In the genomic region with DNA sequence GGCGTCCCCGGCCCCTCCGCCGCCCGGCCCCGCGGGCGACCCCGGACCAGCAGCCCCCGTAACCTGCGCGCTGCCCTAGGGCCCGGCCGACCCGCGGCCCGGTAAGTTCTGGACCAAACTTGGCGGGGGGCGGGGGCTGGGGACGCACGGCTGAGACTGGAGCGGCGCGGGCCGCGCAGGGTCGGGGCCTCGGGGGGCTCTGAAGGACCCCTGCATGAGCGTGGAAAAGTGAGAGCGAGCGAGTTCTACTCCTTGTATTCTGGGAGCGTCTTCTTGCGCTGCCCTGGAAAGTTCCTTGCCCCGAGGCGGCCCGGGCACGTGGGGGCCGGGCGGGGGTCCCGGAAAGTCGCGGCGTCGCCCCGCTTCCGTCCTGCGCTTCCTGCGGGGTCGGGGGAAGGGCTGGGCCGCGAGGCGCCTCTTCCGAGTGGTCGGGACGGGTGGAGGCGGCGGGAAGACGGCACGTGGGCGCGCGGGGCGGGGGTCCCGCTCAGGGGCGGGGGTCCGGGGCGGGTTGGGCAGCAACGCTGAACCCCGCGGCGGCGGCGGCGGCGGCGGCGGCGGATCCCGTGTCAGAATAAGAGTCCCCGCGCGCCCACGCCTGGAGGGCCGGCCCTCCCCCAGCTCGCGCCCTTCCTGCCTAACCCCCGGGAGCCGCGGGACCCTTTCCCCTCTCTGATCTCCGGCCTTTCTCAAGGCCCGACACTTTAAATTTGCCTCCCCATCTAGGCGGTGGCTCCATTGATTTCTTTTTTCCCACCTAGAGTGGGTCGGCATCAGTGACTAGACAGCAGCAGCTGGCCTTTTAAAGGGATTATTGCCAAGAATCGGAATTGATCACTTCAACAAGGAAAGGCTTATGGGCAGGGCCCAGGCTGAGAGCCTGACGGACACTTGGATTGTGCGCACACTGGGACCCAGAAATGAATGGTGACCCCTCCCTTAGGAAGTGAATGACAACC, we compare ENCODE assay signal across 8 cellular contexts. TPM values are rescaled to one million over a fixed set of nuclear protein-coding genes. Genes with fewer than 3 reads are reported as not detected.
DNase-seq lines count a peak whose midpoint lies in the region; ATAC-seq and TF ChIP-seq lines count a peak whose summit lies in the region.

No MANE protein-coding gene starts in this region.

- no peak overlapping the region for H2AFZ ChIP-seq in SK-N-SH (ENCODE audit: low read depth)

- no peak for TF ChIP-seq CTCF in SK-N-SH (IDR thresholded peaks at IDR 0.05)
- no peak for TF ChIP-seq CTCF in ascending aorta (IDR thresholded peaks at IDR 0.05)

- CTCF ChIA-PET in SK-N-SH (lab: Yijun Ruan, JAX), result interaction anchor here (0.6 to 4.6 kb wide), 10 partner anchors 10 to 238 kb away, joined by 3 to 23 read pairs (median 4); no protein-coding TSS in a partner anchor

- no peak for TF ChIP-seq RAD21 in SK-N-SH (IDR thresholded peaks at IDR 0.05; ENCODE audit: low read length)

- 3% methylated on average over 21 of the region's 96 CpGs for WGBS in SK-N-SH (ENCODE audit: low lambda C conversion rate)

- H3K79me2 ChIP-seq in SK-N-SH (ENCODE audit: insufficient read depth), result peaks cover 62% of the 10 kb centered on the region

- H3K36me3 ChIP-seq in SK-N-SH (replicated peaks in 1 of 2; ENCODE audit: control insufficient read depth in 1 of 2, insufficient read depth in 2 of 2, low read length in 1 of 2), result no peaks in the 10 kb centered on the region
- no peaks in the 10 kb centered on the region for H3K36me3 ChIP-seq in ascending aorta
- H3K36me3 ChIP-seq in skeletal muscle satellite cell (ENCODE audit: insufficient read depth, low read length), result no peaks in the 10 kb centered on the region

- peak; percentile 19 for DNase-seq in NCI-H1694 treated with DMSO at 0.1 percent for 48 hours (lab: John Stamatoyannopoulos, UW)
- no peak for DNase-seq in NCI-H1694 (lab: John Stamatoyannopoulos, UW)
- peak; percentile 80 for DNase-seq in SK-N-SH
- DNase-seq in ascending aorta (ENCODE audit: low spot score in 2 of 2), result peak in 1 of 2 donors; percentile 69

- H3F3A ChIP-seq in SK-N-SH (replicated peaks; ENCODE audit: insufficient read depth), result peaks cover 34% of the 10 kb centered on the region

- H3K4me2 ChIP-seq in SK-N-SH (peak overlapping the region; percentile 98), skeletal muscle satellite cell (ENCODE audit: low read length) (peak overlapping the region; percentile 96)

- peak overlapping the region; percentile 85 for H3K9ac ChIP-seq in SK-N-SH
- H3K9ac ChIP-seq in skeletal muscle satellite cell (ENCODE audit: low read depth, low read length), result peak overlapping the region; percentile 86

- H3K9me3 ChIP-seq in SK-N-SH (no peaks in the 10 kb centered on the region), ascending aorta (no peaks in the 10 kb centered on the region), iPS-18c (ENCODE audit: control insufficient read depth, insufficient read depth, low read length) (peaks cover 2% of the 10 kb centered on the region), skeletal muscle satellite cell (replicated peaks; ENCODE audit: low read length) (no peaks in the 10 kb centered on the region)

- H3K27me3 ChIP-seq in SK-N-SH (ENCODE audit: insufficient read depth) (no peaks in the 10 kb centered on the region), ascending aorta (no peaks in the 10 kb centered on the region), skeletal muscle satellite cell (ENCODE audit: control insufficient read depth, insufficient read depth, low read length) (no peaks in the 10 kb centered on the region)

- H4K20me1 ChIP-seq in SK-N-SH (ENCODE audit: insufficient read depth), result peaks cover 47% of the 10 kb centered on the region

- ATAC-seq in HG03439 (IDR thresholded peaks at IDR 0.05; ENCODE audit: unreplicated experiment) (peak; percentile 11), GM19395 (IDR thresholded peaks at IDR 0.05; ENCODE audit: unreplicated experiment) (no peak)

- POLR2A ChIA-PET in SK-N-SH (lab: Yijun Ruan, JAX), result interaction anchor here (0.8 to 1.4 kb wide), 3 partner anchors 11 to 84 kb away, joined by 3 to 5 read pairs (median 4); no protein-coding TSS in a partner anchor

- H3K27ac ChIP-seq in SK-N-SH (ENCODE audit: low read depth in 2 of 2, low read length in 1 of 2) (peak overlapping the region; percentile 66 to 70), ascending aorta (peak overlapping the region; percentile 89 to 91)

- no peak for TF ChIP-seq EP300 in SK-N-SH (IDR thresholded peaks at IDR 0.05; ENCODE audit: borderline replicate concordance in 1 of 2, low read depth in 1 of 2, low read length in 1 of 2)

- no peaks in the 10 kb centered on the region for H3K9me2 ChIP-seq in SK-N-SH

- peak overlapping the region; percentile 86 to 97 for H3K4me3 ChIP-seq in SK-N-SH (ENCODE audit: low read depth in 2 of 2, low read length in 1 of 2)
- H3K4me3 ChIP-seq in ascending aorta, result peak overlapping the region; percentile 91 to 99
- peak overlapping the region; percentile 53 for H3K4me3 ChIP-seq in iPS-18c (ENCODE audit: insufficient read depth, low read depth, low read length)
- H3K4me3 ChIP-seq in skeletal muscle satellite cell (ENCODE audit: low read length), result peak overlapping the region; percentile 86

- H3K4me1 ChIP-seq in SK-N-SH (ENCODE audit: control insufficient read depth in 1 of 2, insufficient read depth in 2 of 2, low read depth in 1 of 2, low read length in 1 of 2) (peaks cover 24 to 27% of the 10 kb centered on the region in 2 experiments; a peak in 3 of 4 replicates), ascending aorta (peaks cover 3 to 25% of the 10 kb centered on the region in 2 donors), skeletal muscle satellite cell (ENCODE audit: control insufficient read depth, insufficient read depth, low read length) (peaks cover 56% of the 10 kb centered on the region)

- intact Hi-C loops in ascending aorta (cut with DNase I), result loop anchor here (1.0 to 10.0 kb wide), 7 partner anchors 21 to 259 kb away; a partner anchor contains a TSS

TF ChIP-seq in SK-N-SH, 30 proteins besides CTCF, POLR2A, EP300 and RAD21:
- TF ChIP-seq MXI1 (IDR thresholded peaks at IDR 0.05; ENCODE audit: low read depth, low read length) (peak; percentile 23; the same call in 1 of the 2 replicates), NFIC (IDR thresholded peaks at IDR 0.05; ENCODE audit: borderline replicate concordance) (peak; percentile 25; the same call in 1 of the 2 replicates), RXRA (IDR thresholded peaks at IDR 0.05; ENCODE audit: borderline replicate concordance, low read depth) (no peak)

RNA-seq across cellular contexts. Expression of a gene that starts 0.7 kb away (rescaled TPM):
- polyA plus RNA-seq in SK-N-SH (2012; rRNA removed), result 28.0 and 36.6 TPM in 2 replicates
- polyA plus RNA-seq in SK-N-SH (2012; cell fraction: cytosol; rRNA removed), result 37.5 and 38.1 TPM in 2 replicates
- 22.9 and 35.5 TPM in 2 replicates for polyA plus RNA-seq in SK-N-SH (2012; cell fraction: nucleus; rRNA removed)
- 63.3 TPM for total RNA-seq in ascending aorta
- 61.4 and 71.2 TPM in 2 replicates for total RNA-seq in skeletal muscle satellite cell (2012; rRNA removed)
